In genomic region chr6:43509984-43510826, GRCh38 we compare ENCODE assay signal across 8 cellular contexts. TPM values are rescaled to one million over a fixed set of nuclear protein-coding genes. Genes with fewer than 3 reads are reported as not detected.
A peak's percentile ranks its signal among the peaks of the same experiment; 100 is the strongest.
DNase-seq lines count a peak whose midpoint lies in the region; ATAC-seq lines count a peak whose summit lies in the region.

LRRC73 (minus strand) TSS chr6:43510346; CDS start chr6:43509785, 561 bp downstream.

- peaks cover 78% of the 10 kb centered on the region for H3K4me1 ChIP-seq in BLaER1
- peaks cover 18% of the 10 kb centered on the region; the same call in 1 of the 2 replicates for H3K4me1 ChIP-seq in HUES48 (ENCODE audit: control insufficient read depth, insufficient read depth, low read length)
- H3K4me1 ChIP-seq in subcutaneous abdominal adipose tissue (ENCODE audit: control insufficient read depth in 5 of 5, insufficient read depth in 5 of 5, low read length in 5 of 5): peaks cover 3 to 60% (median 25%) of the 10 kb centered on the region in 5 donors

- CTCF ChIA-PET in activated naive CD4-positive, alpha-beta T cell treated with anti-CD3 and anti-CD28 coated beads, Interleukin-2, amount 10 ng/mL, durations not matched to agents 7 days and 5 days (lab: Charles Lee): interaction anchor here (0.6 to 0.9 kb wide), 3 partner anchors 182 to 248 kb away, joined by 3 read pairs; no protein-coding TSS in a partner anchor

- H3K4me2 ChIP-seq in BLaER1: peak within 1 kb of the TSS; percentile 93

- H4K20me1 ChIP-seq in BLaER1: peaks cover 96% of the 10 kb centered on the region

- peaks cover 28% of the 10 kb centered on the region for H3K4me1 Mint-ChIP-seq in activated naive CD4-positive, alpha-beta T cell treated with anti-CD3 and anti-CD28 coated beads, Interleukin-2, amount 10 ng/mL, durations not matched to agents 7 days and 5 days

- H3K36me3 Mint-ChIP-seq in activated naive CD4-positive, alpha-beta T cell treated with anti-CD3 and anti-CD28 coated beads, Interleukin-2, amount 10 ng/mL, durations not matched to agents 7 days and 5 days: peaks cover 34% of the 10 kb centered on the region

- in situ Hi-C loops in SK-MEL-5 (cut with HindIII; ENCODE audit: low pct_unique_long_range_greater_than_20kb, low sequenced_read_pairs): no loop called here

- H3K4me3 ChIP-seq in BLaER1 (peak within 1 kb of the TSS; percentile 72), HUES48 (ENCODE audit: low read depth, low read length) (peak within 1 kb of the TSS; percentile 60), subcutaneous abdominal adipose tissue (ENCODE audit: low read depth in 1 of 5, low read length in 5 of 5) (peak within 1 kb of the TSS in 4 of 5 donors; percentile 54 to 73 (median 63))

- H3K27ac ChIP-seq in BLaER1: no peak within 1 kb of the TSS
- no peak within 1 kb of the TSS for H3K27ac ChIP-seq in HUES48 (ENCODE audit: low read depth, low read length)
- H3K27ac ChIP-seq in subcutaneous abdominal adipose tissue (ENCODE audit: low read depth, low read length): peak within 1 kb of the TSS; percentile 62

- DNase-seq in SK-MEL-5 (ENCODE audit: low read depth, low spot score): peak; percentile 77
- peak; percentile 84 for DNase-seq in activated naive CD4-positive, alpha-beta T cell treated with anti-CD3 and anti-CD28 coated beads, Interleukin-2, amount 10 ng/mL, durations not matched to agents 7 days and 5 days
- DNase-seq in globus pallidus (ENCODE audit: low spot score): peak; percentile 82
- peak in 54 of 56 donors; percentile 26 to 90 (median 74) for DNase-seq in nucleus accumbens (lab: John Stamatoyannopoulos, UW)

- H3K27ac Mint-ChIP-seq in activated naive CD4-positive, alpha-beta T cell treated with anti-CD3 and anti-CD28 coated beads, Interleukin-2, amount 10 ng/mL, durations not matched to agents 7 days and 5 days: peak within 1 kb of the TSS; percentile 3

- H3K9me3 Mint-ChIP-seq in activated naive CD4-positive, alpha-beta T cell treated with anti-CD3 and anti-CD28 coated beads, Interleukin-2, amount 10 ng/mL, durations not matched to agents 7 days and 5 days: no peaks in the 10 kb centered on the region

- H3K9me3 ChIP-seq in BLaER1 (no peaks in the 10 kb centered on the region), HUES48 (ENCODE audit: control insufficient read depth, insufficient read depth, low read length) (no peaks in the 10 kb centered on the region), subcutaneous abdominal adipose tissue (ENCODE audit: control insufficient read depth in 5 of 5, low read length in 5 of 5) (no peaks in the 10 kb centered on the region)

- H3K36me3 ChIP-seq in BLaER1 (peaks cover 59% of the 10 kb centered on the region), HUES48 (ENCODE audit: control insufficient read depth, insufficient read depth, low read length) (peaks cover 51% of the 10 kb centered on the region), subcutaneous abdominal adipose tissue (ENCODE audit: control insufficient read depth in 5 of 5, insufficient read depth in 5 of 5, low read length in 5 of 5) (peaks cover 6 to 48% (median 41%) of the 10 kb centered on the region in 5 donors)

- H3K27me3 ChIP-seq in BLaER1: peaks cover 38% of the 10 kb centered on the region
- H3K27me3 ChIP-seq in HUES48 (ENCODE audit: control insufficient read depth, insufficient read depth, low read length): peaks cover 29% of the 10 kb centered on the region
- H3K27me3 ChIP-seq in subcutaneous abdominal adipose tissue (ENCODE audit: control insufficient read depth in 5 of 5, insufficient read depth in 4 of 5, low read length in 5 of 5): peaks cover 6 to 24% (median 8%) of the 10 kb centered on the region in 5 donors

- H3K9ac ChIP-seq in BLaER1 (peak within 1 kb of the TSS; percentile 69), HUES48 (ENCODE audit: low read depth, low read length) (no peak within 1 kb of the TSS), subcutaneous abdominal adipose tissue (ENCODE audit: low read length in 5 of 5) (peak within 1 kb of the TSS in 4 of 5 donors; percentile 64 to 74 (median 66))

- ATAC-seq in GM19328 (IDR thresholded peaks at IDR 0.05; ENCODE audit: unreplicated experiment): peak; percentile 64

- peaks cover 34% of the 10 kb centered on the region for H3K27me3 Mint-ChIP-seq in activated naive CD4-positive, alpha-beta T cell treated with anti-CD3 and anti-CD28 coated beads, Interleukin-2, amount 10 ng/mL, durations not matched to agents 7 days and 5 days

- peak within 1 kb of the TSS; percentile 73 for H3K4me3 Mint-ChIP-seq in activated naive CD4-positive, alpha-beta T cell treated with anti-CD3 and anti-CD28 coated beads, Interleukin-2, amount 10 ng/mL, durations not matched to agents 7 days and 5 days

RNA-seq across cellular contexts. Expression of gene LRRC73, which starts in this region (rescaled TPM):
- total RNA-seq in SK-MEL-5 (2014; rRNA removed; shearing (Covaris generic)): 0.42 and 0.64 TPM in 2 replicates
- 1.2 and 1.4 TPM in 2 replicates for polyA plus RNA-seq in SK-MEL-5 (2015; cell fraction: cytosol; rRNA removed)
- polyA plus RNA-seq in SK-MEL-5 (2015; cell fraction: nucleus; rRNA removed): 0.49 and 0.54 TPM in 2 replicates
